ENCODE assay signal across 13 cellular contexts in the genomic region with DNA sequence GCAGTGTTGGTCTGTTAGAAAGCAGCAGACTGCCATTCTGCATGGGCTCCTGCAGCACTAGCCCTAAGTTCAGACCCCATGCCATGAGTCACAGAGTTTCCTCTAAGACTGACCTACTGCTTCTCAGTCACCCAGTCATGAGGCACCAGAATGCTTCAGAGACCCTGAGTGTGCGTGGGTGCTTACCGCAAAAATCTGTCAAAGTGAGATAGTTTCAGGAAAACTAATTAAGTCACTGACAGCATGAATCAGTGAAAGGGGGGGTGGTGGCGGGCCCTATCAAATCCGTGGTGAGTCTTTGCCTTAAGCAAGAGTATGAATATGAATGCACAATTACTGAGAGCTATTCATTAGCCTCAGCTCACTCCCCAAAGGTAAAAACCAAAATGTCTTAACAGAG.
DNase-seq lines count a peak whose midpoint lies in the region; ATAC-seq lines count a peak whose summit lies in the region.
"Had no signal": no experiment of that assay in that cellular context is flagged by ENCODE, and none has a peak within 500 bp of the region (broad histone marks: within the 10 kb centered on the region; RNA-seq: fewer than 3 reads in every experiment).

No MANE protein-coding gene starts in this region.

- H3K4me3 ChIP-seq in SJSA1, result no peak overlapping the region

- peaks cover 43% of the 10 kb centered on the region for H3K4me1 ChIP-seq in SJSA1 (replicated peaks)

- H3K36me3 ChIP-seq in SJSA1, result no peaks in the 10 kb centered on the region

- intact Hi-C loops in head of caudate nucleus (cut with DNase I), result no loop called here

- peak; percentile 92 for DNase-seq in EL
- peak; percentile 33 to 49 for DNase-seq in SJSA1 (ENCODE audit: low read depth in 1 of 2, low spot score in 2 of 2)
- DNase-seq in head of caudate nucleus, result peak in 34 of 42 donors; percentile 3 to 65 (median 41)
- no peak for DNase-seq in HuH-7.5 (ENCODE audit: low spot score)
- DNase-seq in NCI-H2081 treated with DMSO at 0.1 percent for 48 hours (lab: John Stamatoyannopoulos, UW), result no peak
- DNase-seq in NCI-H82 (lab: John Stamatoyannopoulos, UW), result no peak
- DNase-seq: activated CD4-positive, alpha-beta T cell treated with anti-CD3 and anti-CD28 coated beads for 4 hours; Calu3; dermis blood vessel endothelial cell; NCI-H1092; SW 1271 had no signal

- H3K27ac ChIP-seq in SJSA1, result no peak overlapping the region

- ATAC-seq in GM19463 (IDR thresholded peaks at IDR 0.05; ENCODE audit: unreplicated experiment) (peak; percentile 71), HG03378 (IDR thresholded peaks at IDR 0.05; ENCODE audit: unreplicated experiment) (no peak)

- no peaks in the 10 kb centered on the region; the same call in 1 of the 2 replicates for H3K27me3 ChIP-seq in SJSA1 (replicated peaks)

- H3K9me3 ChIP-seq in SJSA1 (replicated peaks), result no peaks in the 10 kb centered on the region

Comparison
In these comparisons a context has a peak if more than half of its experiments do, and no peak if none do; other contexts are left out.
1. DNase-seq: peak in EL (single experiment), SJSA1 (2 of 2) and head of caudate nucleus (34 of 42); none in HuH-7.5 (single experiment), NCI-H2081 treated with DMSO at 0.1 percent for 48 hours (single experiment) and NCI-H82 (single experiment).